ENCODE assay signal across 8 cellular contexts in genomic region chr15:74383695-74384565, GRCh38. TPM values are rescaled to one million over a fixed set of nuclear protein-coding genes. Genes with fewer than 3 reads are reported as not detected.
DNase-seq lines count a peak whose midpoint lies in the region; ATAC-seq lines count a peak whose summit lies in the region.

No MANE protein-coding gene starts in this region.

- peak; percentile 98 for DNase-seq in RPMI8226
- DNase-seq in effector memory CD4-positive, alpha-beta T cell = peak in 2 of 3 donors; percentile 17 to 18
- peak; percentile 52 for DNase-seq in stimulated activated CD8-positive, alpha-beta memory T cell treated with anti-CD3 and anti-CD28 coated beads, Interleukin-7, amount 100 ng/mL, for 24 hours (ENCODE audit: low read depth)
- no peak for DNase-seq in occipital lobe (lab: John Stamatoyannopoulos, UW)
- DNase-seq in KG1 (lab: John Stamatoyannopoulos, UW) = no peak
- DNase-seq in caudate nucleus (lab: John Stamatoyannopoulos, UW) = no peak

- H3K4me3 ChIP-seq in effector memory CD4-positive, alpha-beta T cell (ENCODE audit: insufficient read depth, low read depth, low read length, poor library complexity, severe bottlenecking) = no peak overlapping the region

- H3K27ac ChIP-seq in effector memory CD4-positive, alpha-beta T cell (ENCODE audit: insufficient read depth, low read length, poor library complexity, severe bottlenecking) = no peak overlapping the region
- H3K27ac ChIP-seq in caudate nucleus (ENCODE audit: low read depth, low read length) = no peak overlapping the region

- H3K27me3 ChIP-seq in effector memory CD4-positive, alpha-beta T cell (replicated peaks; ENCODE audit: control insufficient read depth, insufficient read depth, low read length, poor library complexity, severe bottlenecking) = no peaks in the 10 kb centered on the region

- no peaks in the 10 kb centered on the region for H3K36me3 ChIP-seq in effector memory CD4-positive, alpha-beta T cell (ENCODE audit: control insufficient read depth, insufficient read depth, low read length)

- no peaks in the 10 kb centered on the region for H3K4me1 ChIP-seq in effector memory CD4-positive, alpha-beta T cell (ENCODE audit: control insufficient read depth, insufficient read depth, low read length, poor library complexity, severe bottlenecking)

- ATAC-seq in GM18498 (IDR thresholded peaks at IDR 0.05; ENCODE audit: unreplicated experiment) = peak; percentile 52
- peak; percentile 58 for ATAC-seq in HG02610 (IDR thresholded peaks at IDR 0.05; ENCODE audit: unreplicated experiment)

- H3K9me3 ChIP-seq in effector memory CD4-positive, alpha-beta T cell (ENCODE audit: control insufficient read depth, low read length) = no peaks in the 10 kb centered on the region

RNA-seq across cellular contexts. Expression of gene CYP11A1, which starts 16.5 kb away (rescaled TPM):
- not detected for total RNA-seq in occipital lobe

RNA-seq across cellular contexts. Expression of gene SEMA7A, which starts 49.8 kb away (rescaled TPM):
- total RNA-seq in occipital lobe = 51.5 TPM

Comparison
In these comparisons a context has a peak if more than half of its experiments do, and no peak if none do; other contexts are left out.
1. DNase-seq: peak in RPMI8226 (single experiment), effector memory CD4-positive, alpha-beta T cell (2 of 3) and stimulated activated CD8-positive, alpha-beta memory T cell treated with anti-CD3 and anti-CD28 coated beads, Interleukin-7, amount 100 ng/mL, for 24 hours (single experiment); none in occipital lobe (single experiment), KG1 (single experiment) and caudate nucleus (0 of 61).